12 cellular contexts compared by ENCODE assay signal in the genomic region with DNA sequence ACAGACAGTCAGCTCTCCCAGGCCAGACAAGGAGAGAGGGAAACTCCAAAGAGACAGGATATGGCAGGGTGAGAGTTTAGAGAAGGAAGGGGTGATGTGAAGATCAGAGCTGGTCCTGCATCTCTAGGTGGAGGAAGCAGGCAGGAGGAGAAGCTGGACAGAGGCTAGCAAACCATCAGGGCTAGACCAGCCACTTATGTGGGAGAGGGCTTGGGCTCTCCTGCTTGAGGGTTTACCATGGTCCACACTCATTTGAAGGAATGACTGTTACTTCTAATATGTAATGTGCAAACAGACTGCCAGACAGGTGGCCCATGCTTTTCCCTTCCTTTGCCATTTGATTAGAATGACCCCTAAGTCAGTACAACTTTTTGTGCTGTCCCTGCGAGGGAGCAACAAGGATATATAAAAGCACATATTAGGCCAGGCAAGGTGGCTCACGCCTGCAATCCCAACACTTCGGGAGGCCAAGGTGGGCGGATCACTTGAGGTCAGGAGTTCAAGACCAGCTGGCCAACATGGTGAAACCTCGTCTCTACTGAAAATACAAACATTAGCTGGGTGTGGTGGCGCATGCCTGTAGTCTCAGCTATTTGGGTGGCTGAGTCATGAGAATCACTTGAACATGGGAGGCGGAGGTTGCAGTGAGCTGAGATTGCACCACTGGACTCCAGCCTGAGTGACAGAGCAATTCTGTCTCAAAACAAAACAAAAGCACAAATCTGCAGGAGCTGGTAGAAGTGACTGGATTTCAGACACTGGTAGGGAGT. TPM values are rescaled to one million over a fixed set of nuclear protein-coding genes. Genes with fewer than 3 reads are reported as not detected.
DNase-seq lines count a peak whose midpoint lies in the region; ATAC-seq, FAIRE-seq and TF ChIP-seq lines count a peak whose summit lies in the region.
"Had no signal": no experiment of that assay in that cellular context is flagged by ENCODE, and none has a peak within 500 bp of the region (broad histone marks: within the 10 kb centered on the region; RNA-seq: fewer than 3 reads in every experiment).

No MANE protein-coding gene starts in this region.

- no peak overlapping the region for H3K4me3 ChIP-seq in A549
- H3K4me3 ChIP-seq in mammary epithelial cell (replicated peaks in 1 of 3; ENCODE audit: insufficient read depth in 1 of 3, low read depth in 2 of 3, low read length in 3 of 3): no peak overlapping the region
- H3K4me3 ChIP-seq in transverse colon: no peak overlapping the region
- no peak overlapping the region for H3K4me3 ChIP-seq in effector memory CD4-positive, alpha-beta T cell (ENCODE audit: insufficient read depth, low read depth, low read length, poor library complexity, severe bottlenecking)
- H3K4me3 ChIP-seq: BLaER1 treated with 17β-estradiol and CSF1 and Interleukin-3, amounts not matched to agents 10 nM and 100 nM had no signal

- FAIRE-seq in A549 (lab: Jason Lieb, UNC): no peak

- intact Hi-C loops in mammary epithelial cell (cut with micrococcal nuclease) (no loop called here), transverse colon (cut with DNase I; ENCODE audit: low total_unique reads) (no loop called here)

- no peaks in the 10 kb centered on the region for H3K36me3 ChIP-seq in mammary epithelial cell (ENCODE audit: insufficient read depth, low read length)
- no peaks in the 10 kb centered on the region for H3K36me3 ChIP-seq in transverse colon
- H3K36me3 ChIP-seq in effector memory CD4-positive, alpha-beta T cell (ENCODE audit: control insufficient read depth, insufficient read depth, low read length): no peaks in the 10 kb centered on the region
- H3K36me3 ChIP-seq: BLaER1 treated with 17β-estradiol and CSF1 and Interleukin-3, amounts not matched to agents 10 nM and 100 nM had no signal

- no peaks in the 10 kb centered on the region for H4K20me1 ChIP-seq in mammary epithelial cell (ENCODE audit: insufficient read depth, low read length)
- H4K20me1 ChIP-seq: BLaER1 treated with 17β-estradiol and CSF1 and Interleukin-3, amounts not matched to agents 10 nM and 100 nM had no signal

- peaks cover 38% of the 10 kb centered on the region for H3K4me1 ChIP-seq in A549
- H3K4me1 ChIP-seq in mammary epithelial cell (ENCODE audit: insufficient read depth, low read length): peaks cover 34% of the 10 kb centered on the region
- peaks cover 0 to 9% (median 0%) of the 10 kb centered on the region in 4 donors for H3K4me1 ChIP-seq in transverse colon
- no peaks in the 10 kb centered on the region for H3K4me1 ChIP-seq in effector memory CD4-positive, alpha-beta T cell (ENCODE audit: control insufficient read depth, insufficient read depth, low read length, poor library complexity, severe bottlenecking)

- TF ChIP-seq RAD21 in A549 (conservative IDR thresholded peaks at IDR 0.05 in 1 of 2, IDR thresholded peaks at IDR 0.05 in 1 of 2): no peak

- peak overlapping the region; percentile 83 for H3K27ac Mint-ChIP-seq in HFFc6
- H3K27ac Mint-ChIP-seq in stimulated activated naive B cell treated with anti-CD40 and anti-IgM and Interleukin-4, amounts not matched to agents 10 μg/mL and 1 μg/mL and 100 μg/mL, for 72 hours: no peak overlapping the region
- H3K27ac Mint-ChIP-seq: T-helper 2 cell treated with Interferon-gamma antibody and Interleukin-4, amounts not matched to agents 5 μg/mL and 100 μg/mL, for 36 hours had no signal

- H3K27ac ChIP-seq in A549: peak overlapping the region; percentile 69 to 87
- H3K27ac ChIP-seq in mammary epithelial cell (ENCODE audit: insufficient read depth, low read depth, low read length): peak overlapping the region; percentile 20
- H3K27ac ChIP-seq in transverse colon: no peak overlapping the region
- no peak overlapping the region for H3K27ac ChIP-seq in effector memory CD4-positive, alpha-beta T cell (ENCODE audit: insufficient read depth, low read length, poor library complexity, severe bottlenecking)

- TF ChIP-seq CTCF in A549 (IDR thresholded peaks at IDR 0.05) (no peak), HFFc6 (IDR thresholded peaks at IDR 0.05) (no peak), mammary epithelial cell (conservative IDR thresholded peaks at IDR 0.05 in 1 of 2, IDR thresholded peaks at IDR 0.05 in 1 of 2; ENCODE audit: extremely low read depth in 1 of 2, insufficient read depth in 1 of 2, low read depth in 1 of 2, low read length in 2 of 2) (no peak), transverse colon (IDR thresholded peaks at IDR 0.05) (no peak)

- peak overlapping the region; percentile 35 for H3K4me3 Mint-ChIP-seq in HFFc6
- H3K4me3 Mint-ChIP-seq in stimulated activated naive B cell treated with anti-CD40 and anti-IgM and Interleukin-4, amounts not matched to agents 10 μg/mL and 1 μg/mL and 100 μg/mL, for 72 hours: no peak overlapping the region
- H3K4me3 Mint-ChIP-seq: T-helper 2 cell treated with Interferon-gamma antibody and Interleukin-4, amounts not matched to agents 5 μg/mL and 100 μg/mL, for 36 hours had no signal

- no TSS peak for BruUV-seq in mammary epithelial cell (replicated peaks; lab: Mats Ljungman, UMichigan)

- peaks cover 47% of the 10 kb centered on the region for H3K4me1 Mint-ChIP-seq in HFFc6 (ENCODE audit: low read depth)
- no peaks in the 10 kb centered on the region for H3K4me1 Mint-ChIP-seq in stimulated activated naive B cell treated with anti-CD40 and anti-IgM and Interleukin-4, amounts not matched to agents 10 μg/mL and 1 μg/mL and 100 μg/mL, for 72 hours

- no peak overlapping the region for H3K9ac ChIP-seq in mammary epithelial cell (ENCODE audit: insufficient read depth, low read length)
- H3K9ac ChIP-seq: BLaER1 treated with 17β-estradiol and CSF1 and Interleukin-3, amounts not matched to agents 10 nM and 100 nM had no signal

- ATAC-seq in A549: peak in 1 of 2 experiments; percentile 81; a peak in 4 of 6 replicates
- no peak for ATAC-seq in stimulated activated naive B cell treated with anti-CD40 and anti-IgM and Interleukin-4, amounts not matched to agents 10 μg/mL and 1 μg/mL and 100 μg/mL, for 72 hours (replicated peaks)

- H3K4me2 ChIP-seq in A549: peak overlapping the region; percentile 52
- peak overlapping the region; percentile 34 for H3K4me2 ChIP-seq in mammary epithelial cell (ENCODE audit: insufficient read depth, low read depth, low read length)
- H3K4me2 ChIP-seq: BLaER1 treated with 17β-estradiol and CSF1 and Interleukin-3, amounts not matched to agents 10 nM and 100 nM had no signal

- CTCF ChIA-PET in A549 (lab: Yijun Ruan, JAX) (interaction anchor here (1.1 kb wide), 1 partner anchor 14 kb away, joined by 3 read pairs; no protein-coding TSS in a partner anchor), mammary epithelial cell (lab: Charles Lee; ENCODE audit: low non-redundant PET) (no interaction called here)

- peak in 1 of 2 experiments; percentile 83 for DNase-seq in A549 (ENCODE audit: low read depth in 1 of 2, low spot score in 1 of 2)
- peak; percentile 84 for DNase-seq in HFFc6
- peak; percentile 81 for DNase-seq in mammary epithelial cell
- DNase-seq in islet precursor cell: peak; percentile 46
- DNase-seq in G401 (ENCODE audit: low spot score): no peak
- DNase-seq in transverse colon: no peak
- no peak for DNase-seq in stimulated activated naive B cell treated with anti-CD40 and anti-IgM and Interleukin-4, amounts not matched to agents 10 μg/mL and 1 μg/mL and 100 μg/mL, for 72 hours
- no peak for DNase-seq in effector memory CD4-positive, alpha-beta T cell
- DNase-seq: NCI-H2029; stimulated activated CD4-positive, alpha-beta T cell treated with anti-CD3 and anti-CD28 coated beads, Interleukin-4, amount 100 ng/mL, for 1 hour had no signal

- in situ Hi-C loops in mammary epithelial cell (cut with MboI; ENCODE audit: low sequenced_read_pairs in 2 of 2) (no loop called here), G401 (cut with HindIII; ENCODE audit: low sequenced_read_pairs) (no loop called here), transverse colon (cut with MboI; ENCODE audit: low pct_ligation_motif_present in 1 of 4, low pct_unique_long_range_greater_than_20kb in 1 of 4, low sequenced_read_pairs in 3 of 4) (no loop called here)

- H2AFZ ChIP-seq in mammary epithelial cell (ENCODE audit: low read depth, low read length): peak overlapping the region; percentile 31

- dilution Hi-C loops in mammary epithelial cell (cut with HindIII; ENCODE audit: low sequenced_read_pairs): no loop called here

- no peaks in the 10 kb centered on the region for H3K9me3 ChIP-seq in A549
- no peaks in the 10 kb centered on the region for H3K9me3 ChIP-seq in mammary epithelial cell (replicated peaks; ENCODE audit: insufficient read depth, low read length)
- H3K9me3 ChIP-seq in transverse colon: no peaks in the 10 kb centered on the region
- H3K9me3 ChIP-seq in effector memory CD4-positive, alpha-beta T cell (ENCODE audit: control insufficient read depth, low read length): no peaks in the 10 kb centered on the region
- H3K9me3 ChIP-seq: BLaER1 treated with 17β-estradiol and CSF1 and Interleukin-3, amounts not matched to agents 10 nM and 100 nM had no signal

- TF ChIP-seq EP300 in A549 (IDR thresholded peaks at IDR 0.05) (no peak; a peak in 1 of 5 replicates), transverse colon (IDR thresholded peaks at IDR 0.05; ENCODE audit: low read depth) (no peak)

- H3K27me3 Mint-ChIP-seq in HFFc6 (ENCODE audit: insufficient read depth): no peaks in the 10 kb centered on the region; the same call in 1 of the 2 replicates
- peaks cover 0 to 6% of the 10 kb centered on the region in 2 donors for H3K27me3 Mint-ChIP-seq in stimulated activated naive B cell treated with anti-CD40 and anti-IgM and Interleukin-4, amounts not matched to agents 10 μg/mL and 1 μg/mL and 100 μg/mL, for 72 hours

- WGBS in A549 (ENCODE audit: missing lambda C conversion rate): 5% methylated on average over 7 of the region's 7 CpGs
- 40% methylated on average over 6 of the region's 7 CpGs for WGBS in mammary epithelial cell (ENCODE audit: low coverage, missing lambda C conversion rate)
- 70 to 71% methylated on average over 4 to 7 of the region's 7 CpGs for WGBS in transverse colon (ENCODE audit: low coverage in 1 of 2), 2 donors

- H3K79me2 ChIP-seq in mammary epithelial cell (ENCODE audit: insufficient read depth, low read length): no peaks in the 10 kb centered on the region

- H3K27me3 ChIP-seq in mammary epithelial cell (ENCODE audit: insufficient read depth, low read length): no peaks in the 10 kb centered on the region
- H3K27me3 ChIP-seq in transverse colon: no peaks in the 10 kb centered on the region
- no peaks in the 10 kb centered on the region for H3K27me3 ChIP-seq in effector memory CD4-positive, alpha-beta T cell (replicated peaks; ENCODE audit: control insufficient read depth, insufficient read depth, low read length, poor library complexity, severe bottlenecking)
- H3K27me3 ChIP-seq: BLaER1 treated with 17β-estradiol and CSF1 and Interleukin-3, amounts not matched to agents 10 nM and 100 nM had no signal

- H3K36me3 Mint-ChIP-seq in HFFc6 (ENCODE audit: low read depth): no peaks in the 10 kb centered on the region
- no peaks in the 10 kb centered on the region for H3K36me3 Mint-ChIP-seq in stimulated activated naive B cell treated with anti-CD40 and anti-IgM and Interleukin-4, amounts not matched to agents 10 μg/mL and 1 μg/mL and 100 μg/mL, for 72 hours

- POLR2A ChIA-PET in A549 (lab: Yijun Ruan, JAX): no interaction called here

- TF ChIP-seq POLR2A in A549 (IDR thresholded peaks at IDR 0.05; ENCODE audit: low read length) (no peak), transverse colon (IDR thresholded peaks at IDR 0.05) (no peak)

- H3K9me3 Mint-ChIP-seq in HFFc6: no peaks in the 10 kb centered on the region
- no peaks in the 10 kb centered on the region for H3K9me3 Mint-ChIP-seq in stimulated activated naive B cell treated with anti-CD40 and anti-IgM and Interleukin-4, amounts not matched to agents 10 μg/mL and 1 μg/mL and 100 μg/mL, for 72 hours
- H3K9me3 Mint-ChIP-seq: T-helper 2 cell treated with Interferon-gamma antibody and Interleukin-4, amounts not matched to agents 5 μg/mL and 100 μg/mL, for 36 hours had no signal

RNA-seq across cellular contexts. Expression of a gene that starts 41.0 kb away (rescaled TPM):
- polyA plus RNA-seq in A549 (2011; rRNA removed) (62.8 and 84.9 TPM in 2 replicates), A549 (2017; fragmentation: RNase III; extraction: RNeasy Plus Mini Kit Qiagen cat#74134 plus additional on column Dnase treatment) (64.3 to 67.8 TPM (median 67.1 TPM) in 3 replicates), mammary epithelial cell (132 TPM)
- polyA plus RNA-seq in A549 (2012; cell fraction: cytosol; rRNA removed): 39.6 and 51.7 TPM in 2 replicates
- 10.4 and 16.3 TPM in 2 replicates for polyA plus RNA-seq in A549 (2012; cell fraction: nucleus; rRNA removed)
- polyA minus RNA-seq in A549 (2011; rRNA and poly(A)+ RNA removed): 7.0 and 9.9 TPM in 2 replicates
- 100 to 1,000 TPM; 157 to 196 (median 179) TPM for total RNA-seq in HFFc6 (2021; fragmentation: NEBNext Ultra II Directional; extraction: Animal tissue kit (Norgen Biotek cat#: 25700))
- total RNA-seq in mammary epithelial cell (100 to 1,000 TPM in 1 of 2 donors, 10 to 100 TPM in 1; 38.0 to 185 TPM), transverse colon (10 to 100 TPM; 15.7 to 56.2 (median 26.6) TPM)
- polyA minus RNA-seq in mammary epithelial cell: 109 TPM
- 112 and 162 TPM in 2 replicates for total RNA-seq in G401 (2014; rRNA removed; shearing (Covaris generic))

RNA-seq across cellular contexts. Expression of a gene that starts 47.0 kb away (rescaled TPM):
- 7.9 and 10.9 TPM in 2 replicates for polyA plus RNA-seq in A549 (2011; rRNA removed)
- 10.0 and 13.4 TPM in 2 replicates for polyA plus RNA-seq in A549 (2012; cell fraction: cytosol; rRNA removed)
- polyA plus RNA-seq in A549 (2012; cell fraction: nucleus; rRNA removed): 8.4 and 8.7 TPM in 2 replicates
- polyA plus RNA-seq in A549 (2017; fragmentation: RNase III; extraction: RNeasy Plus Mini Kit Qiagen cat#74134 plus additional on column Dnase treatment): 15.4 to 18.0 TPM (median 17.0 TPM) in 3 replicates
- 15.9 and 16.0 TPM in 2 replicates for polyA minus RNA-seq in A549 (2011; rRNA and poly(A)+ RNA removed)
- 10 to 100 TPM; 25.8 to 30.6 (median 29.2) TPM for total RNA-seq in HFFc6 (2021; fragmentation: NEBNext Ultra II Directional; extraction: Animal tissue kit (Norgen Biotek cat#: 25700))
- total RNA-seq in mammary epithelial cell: 10 to 100 TPM; 33.3 to 40.8 TPM
- polyA plus RNA-seq in mammary epithelial cell: 19.5 TPM
- 27.2 TPM for polyA minus RNA-seq in mammary epithelial cell
- total RNA-seq in G401 (2014; rRNA removed; shearing (Covaris generic)): 48.4 and 52.6 TPM in 2 replicates
- 10 to 100 TPM; 19.1 to 69.9 (median 28.0) TPM for total RNA-seq in transverse colon

Comparison
In these comparisons a context has a peak if more than half of its experiments do, and no peak if none do; other contexts are left out.
1. DNase-seq: peak in HFFc6 (single experiment), mammary epithelial cell (single experiment) and islet precursor cell (single experiment); none in G401 (single experiment), transverse colon (single experiment), stimulated activated naive B cell treated with anti-CD40 and anti-IgM and Interleukin-4, amounts not matched to agents 10 μg/mL and 1 μg/mL and 100 μg/mL, for 72 hours (single experiment) and effector memory CD4-positive, alpha-beta T cell (0 of 3).
2. H3K27ac ChIP-seq: peak in A549 (2 of 2) and mammary epithelial cell (single experiment); none in transverse colon (0 of 4) and effector memory CD4-positive, alpha-beta T cell (single experiment).